Comparison of ENCODE assay signal across 14 cellular contexts in genomic region chr7:115227473-115228235, GRCh38.
DNase-seq lines count a peak whose midpoint lies in the region; ATAC-seq and TF ChIP-seq lines count a peak whose summit lies in the region.
"Had no signal": no experiment of that assay in that cellular context is flagged by ENCODE, and none has a peak within 500 bp of the region (broad histone marks: within the 10 kb centered on the region; RNA-seq: fewer than 3 reads in every experiment).

No MANE protein-coding gene starts in this region.

- H3K4me1 ChIP-seq in CD4-positive, alpha-beta memory T cell (ENCODE audit: insufficient read depth, low read length) = peaks cover 43% of the 10 kb centered on the region
- H3K4me1 ChIP-seq in endodermal cell (ENCODE audit: control insufficient read depth, insufficient read depth, low read length) = no peaks in the 10 kb centered on the region

- no peak for TF ChIP-seq CTCF in endodermal cell (conservative IDR thresholded peaks at IDR 0.05)

- H3K27me3 Mint-ChIP-seq in CD4-positive, alpha-beta memory T cell = no peaks in the 10 kb centered on the region
- H3K27me3 Mint-ChIP-seq in T-helper 17 cell (no peaks in the 10 kb centered on the region), endodermal cell (ENCODE audit: insufficient read depth) (peaks cover 77% of the 10 kb centered on the region)
- no peaks in the 10 kb centered on the region for H3K27me3 Mint-ChIP-seq in activated CD4-positive, alpha-beta memory T cell treated with anti-CD3 and anti-CD28 coated beads for 36 hours
- H3K27me3 Mint-ChIP-seq: CD4-positive, CD25-positive, alpha-beta regulatory T cell had no signal

- H3K4me3 ChIP-seq in CD4-positive, alpha-beta memory T cell (ENCODE audit: low read length in 2 of 2) = no peak overlapping the region
- H3K4me3 ChIP-seq in endodermal cell (ENCODE audit: low read length) = no peak overlapping the region
- H3K4me3 ChIP-seq: BLaER1 treated with 17β-estradiol and CSF1 and Interleukin-3, amounts not matched to agents 10 nM and 100 nM had no signal

- 92 to 94% methylated on average over 4 to 5 of the region's 5 CpGs for WGBS in endodermal cell (ENCODE audit: insufficient coverage in 1 of 2, insufficient read length in 1 of 2), 2 experiments

- H3K27ac Mint-ChIP-seq in CD4-positive, alpha-beta memory T cell = peak overlapping the region in 4 of 7 donors; percentile 13 to 82 (median 73)
- H3K27ac Mint-ChIP-seq in T-helper 17 cell (peak overlapping the region; percentile 97), endodermal cell (no peak overlapping the region)
- no peak overlapping the region for H3K27ac Mint-ChIP-seq in activated CD4-positive, alpha-beta memory T cell treated with anti-CD3 and anti-CD28 coated beads for 36 hours
- H3K27ac Mint-ChIP-seq: CD4-positive, CD25-positive, alpha-beta regulatory T cell; HFFc6 had no signal

- ATAC-seq in T-helper 17 cell (no peak), sciatic nerve (peak; percentile 68), HG03135 (IDR thresholded peaks at IDR 0.05; ENCODE audit: unreplicated experiment) (no peak)

- no peak overlapping the region for H3K27ac ChIP-seq in CD4-positive, alpha-beta memory T cell (ENCODE audit: low read depth, low read length)
- H3K27ac ChIP-seq in endodermal cell (ENCODE audit: low read depth, low read length) = no peak overlapping the region
- H3K27ac ChIP-seq: BLaER1 treated with 17β-estradiol and CSF1 and Interleukin-3, amounts not matched to agents 10 nM and 100 nM had no signal

- no peak for DNase-seq in CD4-positive, alpha-beta memory T cell
- no peak for DNase-seq in T-helper 17 cell
- peak; percentile 32 for DNase-seq in glomerular visceral epithelial cell (ENCODE audit: extremely low spot score)
- no peak for DNase-seq in sciatic nerve (ENCODE audit: low spot score)
- DNase-seq in activated CD4-positive, alpha-beta memory T cell treated with anti-CD3 and anti-CD28 coated beads for 36 hours = no peak
- no peak for DNase-seq in endodermal cell
- DNase-seq: 8988T; CD4-positive, CD25-positive, alpha-beta regulatory T cell; DND-41; GF-D8; HCEC 1CT; HFFc6 had no signal

- POLR2A ChIA-PET in CD4-positive, alpha-beta memory T cell (lab: Charles Lee; ENCODE audit: partially characterized antibody) = interaction anchor here (0.8 kb wide), 1 partner anchor 10 kb away, joined by 4 read pairs; no protein-coding TSS in a partner anchor
- POLR2A ChIA-PET in activated CD4-positive, alpha-beta memory T cell treated with anti-CD3 and anti-CD28 coated beads for 36 hours (lab: Charles Lee) = no interaction called here

- no peak overlapping the region for H3K4me3 Mint-ChIP-seq in CD4-positive, alpha-beta memory T cell
- H3K4me3 Mint-ChIP-seq in T-helper 17 cell = no peak overlapping the region
- H3K4me3 Mint-ChIP-seq in activated CD4-positive, alpha-beta memory T cell treated with anti-CD3 and anti-CD28 coated beads for 36 hours = no peak overlapping the region
- no peak overlapping the region for H3K4me3 Mint-ChIP-seq in endodermal cell
- H3K4me3 Mint-ChIP-seq: CD4-positive, CD25-positive, alpha-beta regulatory T cell; HFFc6 had no signal

- H3K27me3 ChIP-seq in CD4-positive, alpha-beta memory T cell (ENCODE audit: insufficient read depth, low read length) = no peaks in the 10 kb centered on the region
- H3K27me3 ChIP-seq in endodermal cell (ENCODE audit: control insufficient read depth, insufficient read depth, low read length, poor library complexity, severe bottlenecking) = peaks cover 16% of the 10 kb centered on the region
- H3K27me3 ChIP-seq: BLaER1 treated with 17β-estradiol and CSF1 and Interleukin-3, amounts not matched to agents 10 nM and 100 nM had no signal

- CTCF ChIA-PET in CD4-positive, alpha-beta memory T cell (lab: Charles Lee; ENCODE audit: partially characterized antibody) = interaction anchor here (1.4 to 2.1 kb wide), 2 partner anchors 11 to 64 kb away, joined by 3 to 10 read pairs; no protein-coding TSS in a partner anchor
- CTCF ChIA-PET in activated CD4-positive, alpha-beta memory T cell treated with anti-CD3 and anti-CD28 coated beads for 36 hours (lab: Charles Lee) = no interaction called here

- H3K36me3 ChIP-seq in CD4-positive, alpha-beta memory T cell (ENCODE audit: insufficient read depth, low read length) = no peaks in the 10 kb centered on the region
- no peaks in the 10 kb centered on the region for H3K36me3 ChIP-seq in endodermal cell (ENCODE audit: control insufficient read depth, insufficient read depth, low read length)
- H3K36me3 ChIP-seq: BLaER1 treated with 17β-estradiol and CSF1 and Interleukin-3, amounts not matched to agents 10 nM and 100 nM had no signal

- peaks cover 24 to 44% (median 37%) of the 10 kb centered on the region in 4 donors for H3K4me1 Mint-ChIP-seq in CD4-positive, alpha-beta memory T cell
- peaks cover 22% of the 10 kb centered on the region for H3K4me1 Mint-ChIP-seq in T-helper 17 cell
- H3K4me1 Mint-ChIP-seq in activated CD4-positive, alpha-beta memory T cell treated with anti-CD3 and anti-CD28 coated beads for 36 hours (ENCODE audit: low read depth) = peaks cover 29% of the 10 kb centered on the region
- H3K4me1 Mint-ChIP-seq in endodermal cell = peaks cover 51% of the 10 kb centered on the region

- H3K36me3 Mint-ChIP-seq in CD4-positive, alpha-beta memory T cell = no peaks in the 10 kb centered on the region
- no peaks in the 10 kb centered on the region for H3K36me3 Mint-ChIP-seq in T-helper 17 cell (ENCODE audit: low read depth)
- H3K36me3 Mint-ChIP-seq in activated CD4-positive, alpha-beta memory T cell treated with anti-CD3 and anti-CD28 coated beads for 36 hours = no peaks in the 10 kb centered on the region
- no peaks in the 10 kb centered on the region for H3K36me3 Mint-ChIP-seq in endodermal cell (ENCODE audit: low read depth)
- H3K36me3 Mint-ChIP-seq: CD4-positive, CD25-positive, alpha-beta regulatory T cell had no signal

- H3K9me3 Mint-ChIP-seq in CD4-positive, alpha-beta memory T cell = no peaks in the 10 kb centered on the region
- H3K9me3 Mint-ChIP-seq in activated CD4-positive, alpha-beta memory T cell treated with anti-CD3 and anti-CD28 coated beads for 36 hours = no peaks in the 10 kb centered on the region
- H3K9me3 Mint-ChIP-seq in endodermal cell = no peaks in the 10 kb centered on the region
- H3K9me3 Mint-ChIP-seq: HFFc6 had no signal

- no peaks in the 10 kb centered on the region for H3K9me3 ChIP-seq in CD4-positive, alpha-beta memory T cell (ENCODE audit: control insufficient read depth in 1 of 2, low read length in 2 of 2)
- H3K9me3 ChIP-seq in T-helper 17 cell (ENCODE audit: control insufficient read depth, low read length, poor library complexity, severe bottlenecking) = no peaks in the 10 kb centered on the region
- H3K9me3 ChIP-seq in endodermal cell (ENCODE audit: control insufficient read depth, low read length) = no peaks in the 10 kb centered on the region
- H3K9me3 ChIP-seq: BLaER1 treated with 17β-estradiol and CSF1 and Interleukin-3, amounts not matched to agents 10 nM and 100 nM had no signal

- H3K9ac ChIP-seq in endodermal cell (ENCODE audit: extremely low read depth, low read length, poor library complexity, severe bottlenecking) = no peak overlapping the region
- H3K9ac ChIP-seq: BLaER1 treated with 17β-estradiol and CSF1 and Interleukin-3, amounts not matched to agents 10 nM and 100 nM had no signal

- intact Hi-C loops in CD4-positive, alpha-beta memory T cell (cut with micrococcal nuclease) = no loop called here
- intact Hi-C loops in sciatic nerve (cut with DNase I) = no loop called here
- intact Hi-C loops in activated CD4-positive, alpha-beta memory T cell treated with anti-CD3 and anti-CD28 coated beads for 36 hours (cut with micrococcal nuclease) = no loop called here

Comparison
In these comparisons a context has a peak if more than half of its experiments do, and no peak if none do; other contexts are left out.
1. H3K27ac Mint-ChIP-seq: peak in CD4-positive, alpha-beta memory T cell (4 of 7) and T-helper 17 cell (single experiment); none in activated CD4-positive, alpha-beta memory T cell treated with anti-CD3 and anti-CD28 coated beads for 36 hours (single experiment) and endodermal cell (single experiment).